In the genomic region with DNA sequence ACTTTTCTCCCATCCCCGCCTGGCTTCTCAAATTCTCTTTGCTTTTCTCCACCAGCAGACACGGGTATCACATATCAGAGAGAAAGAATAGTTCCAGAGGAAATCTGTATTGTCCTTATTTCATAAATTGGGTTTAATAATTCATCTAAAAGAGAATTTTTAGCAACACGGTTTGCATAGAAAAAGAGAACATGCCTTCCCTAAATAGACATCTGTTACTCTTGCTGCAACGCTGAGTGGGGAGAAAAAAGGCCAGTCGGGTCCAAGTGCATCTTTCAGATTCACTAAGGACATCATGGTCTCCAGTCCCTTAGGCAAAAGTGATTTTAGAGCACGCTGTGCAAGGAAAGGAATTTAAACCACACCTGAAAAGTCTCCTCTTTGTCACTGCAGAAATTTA, we compare ENCODE assay signal across 21 cellular contexts.
DNase-seq lines count a peak whose midpoint lies in the region; ATAC-seq and TF ChIP-seq lines count a peak whose summit lies in the region.
"Had no signal": no experiment of that assay in that cellular context is flagged by ENCODE, and none has a peak within 500 bp of the region (broad histone marks: within the 10 kb centered on the region; RNA-seq: fewer than 3 reads in every experiment).

No MANE protein-coding gene starts in this region.

- H2AFZ ChIP-seq in OCI-LY3 (ENCODE audit: low read depth, low read length) (no peak overlapping the region), neural cell (ENCODE audit: low read depth, low read length) (no peak overlapping the region)

- H3K4me3 Mint-ChIP-seq in WTC11 = no peak overlapping the region
- H3K4me3 Mint-ChIP-seq: activated CD4-positive, alpha-beta T cell treated with anti-CD3 and anti-CD28 coated beads, Interleukin-2, amount 10 ng/mL, durations not matched to agents 24 days and 14 days; CD8-positive, alpha-beta T cell; mesothelial cell of epicardium; stimulated activated naive CD8-positive, alpha-beta T cell treated with anti-CD3 and anti-CD28 coated beads, Interleukin-15, amount 100 ng/mL, for 72 hours had no signal

- H3K9ac ChIP-seq in OCI-LY3 (ENCODE audit: low read length) (peak overlapping the region; percentile 73; the same call in 1 of the 2 replicates), neural cell (ENCODE audit: low read length) (no peak overlapping the region)

- H3K36me3 Mint-ChIP-seq in WTC11 = no peaks in the 10 kb centered on the region
- H3K36me3 Mint-ChIP-seq: CD8-positive, alpha-beta T cell; mesothelial cell of epicardium had no signal

- H3K9me3 ChIP-seq in OCI-LY3 (ENCODE audit: insufficient read depth, low read length) = no peaks in the 10 kb centered on the region; the same call in 1 of the 2 replicates
- no peaks in the 10 kb centered on the region for H3K9me3 ChIP-seq in neural cell (ENCODE audit: low read length)
- H3K9me3 ChIP-seq in lower lobe of right lung = no peaks in the 10 kb centered on the region
- H3K9me3 ChIP-seq: neutrophil had no signal

- no peaks in the 10 kb centered on the region for H4K20me1 ChIP-seq in OCI-LY3 (ENCODE audit: insufficient read depth, low read length)
- H4K20me1 ChIP-seq in neural cell (ENCODE audit: insufficient read depth) = no peaks in the 10 kb centered on the region

- H3K27me3 Mint-ChIP-seq in WTC11 (ENCODE audit: low read depth) = peaks cover 25% of the 10 kb centered on the region

- no peak for DNase-seq in WTC11 (ENCODE audit: low spot score)
- DNase-seq in lower lobe of right lung = no peak
- no peak for DNase-seq in stimulated activated CD8-positive, alpha-beta memory T cell treated with anti-CD3 and anti-CD28 coated beads, Interleukin-4, amount 100 ng/mL, for 48 hours
- no peak for DNase-seq in NCI-H82 treated with DMSO at 0.1 percent for 48 hours (lab: John Stamatoyannopoulos, UW; ENCODE audit: unreplicated experiment)
- DNase-seq: activated CD4-positive, alpha-beta T cell treated with anti-CD3 and anti-CD28 coated beads, Interleukin-2, amount 10 ng/mL, durations not matched to agents 24 days and 14 days; activated effector memory CD4-positive, alpha-beta T cell treated with Interleukin-2 at 50 U/mL for 16 hours; CD8-positive, alpha-beta T cell; DMS79; KG1; left cardiac atrium; NCI-H187; small intestine; stimulated activated naive CD8-positive, alpha-beta T cell treated with anti-CD3 and anti-CD28 coated beads, Interleukin-15, amount 100 ng/mL, for 72 hours; trophoblast cell had no signal

- H3K79me2 ChIP-seq in OCI-LY3 (ENCODE audit: low read length) = no peaks in the 10 kb centered on the region
- no peaks in the 10 kb centered on the region for H3K79me2 ChIP-seq in neural cell (replicated peaks; ENCODE audit: insufficient read depth, low read length)

- peak overlapping the region; percentile 56 for H3K27ac ChIP-seq in OCI-LY3 (ENCODE audit: low read length)
- H3K27ac ChIP-seq in neural cell (ENCODE audit: low read length) = no peak overlapping the region
- H3K27ac ChIP-seq in lower lobe of right lung = no peak overlapping the region
- H3K27ac ChIP-seq: coronary artery, neutrophil had no signal

- H3F3A ChIP-seq in neural cell (ENCODE audit: insufficient read depth, low read length, poor library complexity, severe bottlenecking) = no peaks in the 10 kb centered on the region

- POLR2A ChIA-PET in WTC11 (lab: Charles Lee) = no interaction called here

- H3K36me3 ChIP-seq in OCI-LY3 (replicated peaks; ENCODE audit: low read depth, low read length) = no peaks in the 10 kb centered on the region
- H3K36me3 ChIP-seq in neural cell (ENCODE audit: insufficient read depth, low read length) = no peaks in the 10 kb centered on the region
- H3K36me3 ChIP-seq in lower lobe of right lung = no peaks in the 10 kb centered on the region
- H3K36me3 ChIP-seq: neutrophil had no signal

- CTCF ChIA-PET in WTC11 (lab: Charles Lee) = interaction anchor here (0.9 kb wide), 1 partner anchor 36 kb away, joined by 5 read pairs; no protein-coding TSS in a partner anchor

- no peak for TF ChIP-seq CTCF in OCI-LY3 (IDR thresholded peaks at IDR 0.05; ENCODE audit: low read depth, low read length)
- TF ChIP-seq CTCF in neural cell (IDR thresholded peaks at IDR 0.05; ENCODE audit: poor library complexity, severe bottlenecking) = no peak
- TF ChIP-seq CTCF in WTC11 (IDR thresholded peaks at IDR 0.05) = no peak
- no peak for TF ChIP-seq CTCF in lower lobe of right lung (IDR thresholded peaks at IDR 0.05)

- no peak overlapping the region for H3K27ac Mint-ChIP-seq in WTC11
- H3K27ac Mint-ChIP-seq: activated CD4-positive, alpha-beta T cell treated with anti-CD3 and anti-CD28 coated beads, Interleukin-2, amount 10 ng/mL, durations not matched to agents 24 days and 14 days; CD8-positive, alpha-beta T cell; mesothelial cell of epicardium; stimulated activated naive CD8-positive, alpha-beta T cell treated with anti-CD3 and anti-CD28 coated beads, Interleukin-15, amount 100 ng/mL, for 72 hours had no signal

- H3K9me3 Mint-ChIP-seq in WTC11 = no peaks in the 10 kb centered on the region
- H3K9me3 Mint-ChIP-seq: activated CD4-positive, alpha-beta T cell treated with anti-CD3 and anti-CD28 coated beads, Interleukin-2, amount 10 ng/mL, durations not matched to agents 24 days and 14 days; CD8-positive, alpha-beta T cell; mesothelial cell of epicardium; stimulated activated naive CD8-positive, alpha-beta T cell treated with anti-CD3 and anti-CD28 coated beads, Interleukin-15, amount 100 ng/mL, for 72 hours had no signal

- H3K4me2 ChIP-seq in OCI-LY3 (ENCODE audit: low read length) (peak overlapping the region; percentile 86), neural cell (ENCODE audit: low read length) (no peak overlapping the region)

- H3K9me2 ChIP-seq in neural cell (ENCODE audit: insufficient read depth, low read length) = no peaks in the 10 kb centered on the region

- H3K4me1 ChIP-seq in OCI-LY3 (ENCODE audit: low read length) (peaks cover 29% of the 10 kb centered on the region), lower lobe of right lung (peaks cover 15% of the 10 kb centered on the region)

- peak; percentile 17 for ATAC-seq in GM18502 (IDR thresholded peaks at IDR 0.05; ENCODE audit: poor library complexity, unreplicated experiment)
- ATAC-seq in GM21619 (IDR thresholded peaks at IDR 0.05; ENCODE audit: unreplicated experiment) = peak; percentile 23
- no peak for ATAC-seq in WTC11
- ATAC-seq in lower lobe of right lung = no peak
- ATAC-seq: CD8-positive, alpha-beta T cell; left cardiac atrium; stimulated activated naive CD8-positive, alpha-beta T cell treated with anti-CD3 and anti-CD28 coated beads, Interleukin-15, amount 100 ng/mL, for 72 hours had no signal

- no peak for TF ChIP-seq RAD21 in neural cell (conservative IDR thresholded peaks at IDR 0.05)

- H3K4me1 Mint-ChIP-seq in WTC11 = peaks cover 38% of the 10 kb centered on the region

- intact Hi-C loops in lower lobe of right lung (cut with DNase I) = no loop called here

- no peak for TF ChIP-seq EP300 in neural cell (conservative IDR thresholded peaks at IDR 0.05; ENCODE audit: poor library complexity, severe bottlenecking)

- H3K27me3 ChIP-seq in OCI-LY3 (ENCODE audit: low read depth, low read length) (peaks cover 5% of the 10 kb centered on the region; the same call in 1 of the 2 replicates), neural cell (ENCODE audit: insufficient read depth, low read depth, low read length) (no peaks in the 10 kb centered on the region), lower lobe of right lung (ENCODE audit: low read depth) (peaks cover 9% of the 10 kb centered on the region)

- peak overlapping the region; percentile 76 for H3K4me3 ChIP-seq in OCI-LY3 (ENCODE audit: low read length)
- H3K4me3 ChIP-seq in neural cell (ENCODE audit: low read length) = peak overlapping the region; percentile 24
- no peak overlapping the region for H3K4me3 ChIP-seq in lower lobe of right lung
- H3K4me3 ChIP-seq: coronary artery had no signal

TF ChIP-seq in neural cell, 6 proteins besides CTCF, POLR2A, EP300 and RAD21 (continues in another document):
- no peak for TF ChIP-seq MXI1 (conservative IDR thresholded peaks at IDR 0.05; ENCODE audit: poor library complexity, severe bottlenecking)
- TF ChIP-seq EZH2 (IDR thresholded peaks at IDR 0.05; ENCODE audit: borderline replicate concordance, insufficient read depth, low read length, poor library complexity, severe bottlenecking) = no peak

TF ChIP-seq in WTC11, 78 proteins besides CTCF, POLR2A, EP300 and RAD21 (continues in another document):
- TF ChIP-seq NFATC4 (CRISPR knock-in tag; IDR thresholded peaks at IDR 0.05) (no peak), CREM (CRISPR knock-in tag; IDR thresholded peaks at IDR 0.05) (no peak), ZNF671 (CRISPR knock-in tag; IDR thresholded peaks at IDR 0.05) (no peak), PRRX2 (CRISPR knock-in tag; IDR thresholded peaks at IDR 0.05) (no peak)
- TF ChIP-seq, protein P1, sequence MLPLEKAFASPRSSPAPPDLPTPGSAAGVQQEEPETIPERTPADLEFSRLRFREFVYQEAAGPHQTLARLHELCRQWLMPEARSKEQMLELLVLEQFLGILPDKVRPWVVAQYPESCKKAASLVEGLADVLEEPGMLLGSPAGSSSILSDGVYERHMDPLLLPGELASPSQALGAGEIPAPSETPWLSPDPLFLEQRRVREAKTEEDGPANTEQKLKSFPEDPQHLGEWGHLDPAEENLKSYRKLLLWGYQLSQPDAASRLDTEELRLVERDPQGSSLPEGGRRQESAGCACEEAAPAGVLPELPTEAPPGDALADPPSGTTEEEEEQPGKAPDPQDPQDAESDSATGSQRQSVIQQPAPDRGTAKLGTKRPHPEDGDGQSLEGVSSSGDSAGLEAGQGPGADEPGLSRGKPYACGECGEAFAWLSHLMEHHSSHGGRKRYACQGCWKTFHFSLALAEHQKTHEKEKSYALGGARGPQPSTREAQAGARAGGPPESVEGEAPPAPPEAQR (CRISPR knock-in tag; IDR thresholded peaks at IDR 0.05) = no peak

Comparison
In these comparisons a context has a peak if more than half of its experiments do, and no peak if none do; other contexts are left out.
1. ATAC-seq: peak in GM18502 (single experiment) and GM21619 (single experiment); none in WTC11 (single experiment) and lower lobe of right lung (0 of 2).